In genomic region chr6:36117639-36118549, GRCh38 we compare ENCODE assay signal across 1 cellular context.
TF ChIP-seq lines count a peak whose summit lies in the region.

No MANE protein-coding gene starts in this region.

TF ChIP-seq in K562, 482 proteins besides CTCF, POLR2A, EP300 and RAD21 (continued from another document and continues in another):
- TF ChIP-seq ZNF445 (CRISPR knock-in tag; IDR thresholded peaks at IDR 0.05; ENCODE audit: low read depth) (no peak), SUPT5H (IDR thresholded peaks at IDR 0.05) (no peak), ZFP36 (IDR thresholded peaks at IDR 0.05; ENCODE audit: low read depth, low read length, partially characterized antibody) (no peak), STAG1 (CRISPR knock-in tag; IDR thresholded peaks at IDR 0.05; ENCODE audit: borderline replicate concordance) (no peak), ZNF146 (CRISPR knock-in tag; IDR thresholded peaks at IDR 0.05; ENCODE audit: unreplicated experiment) (no peak), ZNF780A (CRISPR knock-in tag; IDR thresholded peaks at IDR 0.05) (no peak), ZNF695 (CRISPR knock-in tag; IDR thresholded peaks at IDR 0.05) (no peak), ARID3A (IDR thresholded peaks at IDR 0.05; ENCODE audit: borderline replicate concordance, low read depth, low read length) (no peak), THAP7 (CRISPR knock-in tag; IDR thresholded peaks at IDR 0.05) (0 out of 2 replicates have a peak, but pooled peaks have one; percentile 25), SMAD1 (IDR thresholded peaks at IDR 0.05; ENCODE audit: low read depth, low read length, partially characterized antibody) (no peak), DDX20 (tag; IDR thresholded peaks at IDR 0.05; ENCODE audit: low read depth) (no peak), PBX2 (CRISPR knock-in tag; IDR thresholded peaks at IDR 0.05; ENCODE audit: low read depth) (no peak), PBX2 (tag; conservative IDR thresholded peaks at IDR 0.05; ENCODE audit: low read depth) (no peak), ZBED1 (IDR thresholded peaks at IDR 0.05) (no peak), PRDM10 (IDR thresholded peaks at IDR 0.05; ENCODE audit: partially characterized antibody) (peak; percentile 64), NR3C1 (CRISPR knock-in tag; IDR thresholded peaks at IDR 0.05) (no peak), LCOR (CRISPR knock-in tag; IDR thresholded peaks at IDR 0.05) (0 out of 2 replicates have a peak, but pooled peaks have one; percentile 25), SREBF2 (CRISPR knock-in tag; IDR thresholded peaks at IDR 0.05) (no peak), ZBTB17 (CRISPR knock-in tag; IDR thresholded peaks at IDR 0.05) (no peak), ZBTB8A (IDR thresholded peaks at IDR 0.05; ENCODE audit: partially characterized antibody) (no peak), HNRNPL (IDR thresholded peaks at IDR 0.05; ENCODE audit: low read depth, low read length) (0 out of 2 replicates have a peak, but pooled peaks have one; percentile 12), CREB3 (tag; conservative IDR thresholded peaks at IDR 0.05; ENCODE audit: low read depth) (peak; percentile 88), ESRRA (IDR thresholded peaks at IDR 0.05; ENCODE audit: borderline replicate concordance, low read depth) (no peak), SIX5 (IDR thresholded peaks at IDR 0.05; ENCODE audit: borderline replicate concordance in 1 of 2, insufficient read depth in 1 of 2, low read depth in 1 of 2, low read length in 2 of 2) (no peak), ZKSCAN8 (CRISPR knock-in tag; IDR thresholded peaks at IDR 0.05) (peak; percentile 79; the same call in 1 of the 2 replicates), ZNF717 (CRISPR knock-in tag; IDR thresholded peaks at IDR 0.05) (no peak), KAT7 (CRISPR knock-in tag; IDR thresholded peaks at IDR 0.05; ENCODE audit: borderline replicate concordance) (peak; percentile 26; the same call in 1 of the 2 replicates), NCOA2 (IDR thresholded peaks at IDR 0.05; ENCODE audit: partially characterized antibody in 2 of 2) (no peak), GMEB1 (CRISPR knock-in tag; IDR thresholded peaks at IDR 0.05) (no peak), MYNN (IDR thresholded peaks at IDR 0.05) (no peak), MYNN (CRISPR knock-in tag; IDR thresholded peaks at IDR 0.05) (no peak), HSF4 (CRISPR knock-in tag; IDR thresholded peaks at IDR 0.05; ENCODE audit: borderline replicate concordance) (no peak), ZNF140 (CRISPR knock-in tag; IDR thresholded peaks at IDR 0.05) (no peak), ZNF699 (CRISPR knock-in tag; IDR thresholded peaks at IDR 0.05; ENCODE audit: insufficient replicate concordance) (no peak), ZNF165 (CRISPR knock-in tag; IDR thresholded peaks at IDR 0.05; ENCODE audit: borderline replicate concordance) (no peak), TCF7 (IDR thresholded peaks at IDR 0.05; ENCODE audit: borderline replicate concordance) (no peak), BHLHE40 (IDR thresholded peaks at IDR 0.05; ENCODE audit: low read length) (no peak), ZKSCAN1 (IDR thresholded peaks at IDR 0.05; ENCODE audit: low read depth, low read length) (peak; percentile 94), RAD51 (IDR thresholded peaks at IDR 0.05; ENCODE audit: borderline replicate concordance, low read depth) (no peak), MIER1 (IDR thresholded peaks at IDR 0.05; ENCODE audit: low read depth) (0 out of 2 replicates have a peak, but pooled peaks have one; percentile 36), NFATC3 (IDR thresholded peaks at IDR 0.05) (peak; percentile 13; the same call in 1 of the 2 replicates), SRSF7 (optimal IDR thresholded peaks at IDR 0.05; ENCODE audit: low read depth, low read length) (no peak), HDAC8 (tag; IDR thresholded peaks at IDR 0.05) (no peak), KLF1 (tag; IDR thresholded peaks at IDR 0.05) (no peak), PHF21A (IDR thresholded peaks at IDR 0.05; ENCODE audit: borderline replicate concordance, low read depth) (no peak), ZNF175 (CRISPR knock-in tag; IDR thresholded peaks at IDR 0.05; ENCODE audit: low read depth) (peak; percentile 60; the same call in 1 of the 2 replicates), SMARCE1 (IDR thresholded peaks at IDR 0.05) (no peak)
- TF ChIP-seq, protein P1, sequence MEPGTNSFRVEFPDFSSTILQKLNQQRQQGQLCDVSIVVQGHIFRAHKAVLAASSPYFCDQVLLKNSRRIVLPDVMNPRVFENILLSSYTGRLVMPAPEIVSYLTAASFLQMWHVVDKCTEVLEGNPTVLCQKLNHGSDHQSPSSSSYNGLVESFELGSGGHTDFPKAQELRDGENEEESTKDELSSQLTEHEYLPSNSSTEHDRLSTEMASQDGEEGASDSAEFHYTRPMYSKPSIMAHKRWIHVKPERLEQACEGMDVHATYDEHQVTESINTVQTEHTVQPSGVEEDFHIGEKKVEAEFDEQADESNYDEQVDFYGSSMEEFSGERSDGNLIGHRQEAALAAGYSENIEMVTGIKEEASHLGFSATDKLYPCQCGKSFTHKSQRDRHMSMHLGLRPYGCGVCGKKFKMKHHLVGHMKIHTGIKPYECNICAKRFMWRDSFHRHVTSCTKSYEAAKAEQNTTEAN (CRISPR knock-in tag; IDR thresholded peaks at IDR 0.05), result no peak
- TF ChIP-seq, protein P2, sequence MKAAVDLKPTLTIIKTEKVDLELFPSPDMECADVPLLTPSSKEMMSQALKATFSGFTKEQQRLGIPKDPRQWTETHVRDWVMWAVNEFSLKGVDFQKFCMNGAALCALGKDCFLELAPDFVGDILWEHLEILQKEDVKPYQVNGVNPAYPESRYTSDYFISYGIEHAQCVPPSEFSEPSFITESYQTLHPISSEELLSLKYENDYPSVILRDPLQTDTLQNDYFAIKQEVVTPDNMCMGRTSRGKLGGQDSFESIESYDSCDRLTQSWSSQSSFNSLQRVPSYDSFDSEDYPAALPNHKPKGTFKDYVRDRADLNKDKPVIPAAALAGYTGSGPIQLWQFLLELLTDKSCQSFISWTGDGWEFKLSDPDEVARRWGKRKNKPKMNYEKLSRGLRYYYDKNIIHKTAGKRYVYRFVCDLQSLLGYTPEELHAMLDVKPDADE (conservative IDR thresholded peaks at IDR 0.05; ENCODE audit: control insufficient read depth, low read depth, low read length), result no peak
- TF ChIP-seq, protein P3, sequence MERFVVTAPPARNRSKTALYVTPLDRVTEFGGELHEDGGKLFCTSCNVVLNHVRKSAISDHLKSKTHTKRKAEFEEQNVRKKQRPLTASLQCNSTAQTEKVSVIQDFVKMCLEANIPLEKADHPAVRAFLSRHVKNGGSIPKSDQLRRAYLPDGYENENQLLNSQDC (CRISPR knock-in tag; IDR thresholded peaks at IDR 0.05), result no peak
- TF ChIP-seq, protein P4, sequence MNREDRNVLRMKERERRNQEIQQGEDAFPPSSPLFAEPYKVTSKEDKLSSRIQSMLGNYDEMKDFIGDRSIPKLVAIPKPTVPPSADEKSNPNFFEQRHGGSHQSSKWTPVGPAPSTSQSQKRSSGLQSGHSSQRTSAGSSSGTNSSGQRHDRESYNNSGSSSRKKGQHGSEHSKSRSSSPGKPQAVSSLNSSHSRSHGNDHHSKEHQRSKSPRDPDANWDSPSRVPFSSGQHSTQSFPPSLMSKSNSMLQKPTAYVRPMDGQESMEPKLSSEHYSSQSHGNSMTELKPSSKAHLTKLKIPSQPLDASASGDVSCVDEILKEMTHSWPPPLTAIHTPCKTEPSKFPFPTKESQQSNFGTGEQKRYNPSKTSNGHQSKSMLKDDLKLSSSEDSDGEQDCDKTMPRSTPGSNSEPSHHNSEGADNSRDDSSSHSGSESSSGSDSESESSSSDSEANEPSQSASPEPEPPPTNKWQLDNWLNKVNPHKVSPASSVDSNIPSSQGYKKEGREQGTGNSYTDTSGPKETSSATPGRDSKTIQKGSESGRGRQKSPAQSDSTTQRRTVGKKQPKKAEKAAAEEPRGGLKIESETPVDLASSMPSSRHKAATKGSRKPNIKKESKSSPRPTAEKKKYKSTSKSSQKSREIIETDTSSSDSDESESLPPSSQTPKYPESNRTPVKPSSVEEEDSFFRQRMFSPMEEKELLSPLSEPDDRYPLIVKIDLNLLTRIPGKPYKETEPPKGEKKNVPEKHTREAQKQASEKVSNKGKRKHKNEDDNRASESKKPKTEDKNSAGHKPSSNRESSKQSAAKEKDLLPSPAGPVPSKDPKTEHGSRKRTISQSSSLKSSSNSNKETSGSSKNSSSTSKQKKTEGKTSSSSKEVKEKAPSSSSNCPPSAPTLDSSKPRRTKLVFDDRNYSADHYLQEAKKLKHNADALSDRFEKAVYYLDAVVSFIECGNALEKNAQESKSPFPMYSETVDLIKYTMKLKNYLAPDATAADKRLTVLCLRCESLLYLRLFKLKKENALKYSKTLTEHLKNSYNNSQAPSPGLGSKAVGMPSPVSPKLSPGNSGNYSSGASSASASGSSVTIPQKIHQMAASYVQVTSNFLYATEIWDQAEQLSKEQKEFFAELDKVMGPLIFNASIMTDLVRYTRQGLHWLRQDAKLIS (CRISPR knock-in tag; IDR thresholded peaks at IDR 0.05), result 0 out of 2 replicates have a peak, but pooled peaks have one; percentile 67
